In genomic region chr13:35990196-35990595, GRCh38 we compare ENCODE assay signal across 30 cellular contexts.
DNase-seq lines count a peak whose midpoint lies in the region; ATAC-seq, FAIRE-seq and TF ChIP-seq lines count a peak whose summit lies in the region.
"Had no signal": no experiment of that assay in that cellular context is flagged by ENCODE, and none has a peak within 500 bp of the region (broad histone marks: within the 10 kb centered on the region; RNA-seq: fewer than 3 reads in every experiment).

No MANE protein-coding gene starts in this region.

- peaks cover 46% of the 10 kb centered on the region for H3K27me3 Mint-ChIP-seq in osteocyte (ENCODE audit: unreplicated experiment)
- H3K27me3 Mint-ChIP-seq: effector memory CD8-positive, alpha-beta T cell; natural killer cell treated with Interleukin-12 subunit alpha and Interleukin-12 subunit beta and Interleukin-15 and Interleukin-18, amount 100 ng/mL, for 72 hours; stimulated activated memory B cell treated with anti-CD40 and anti-IgM and Interleukin-4, amounts not matched to agents 10 μg/mL and 1 μg/mL and 100 μg/mL, for 72 hours had no signal

- no peak overlapping the region for H3K27ac Mint-ChIP-seq in osteocyte (ENCODE audit: unreplicated experiment)
- H3K27ac Mint-ChIP-seq: effector memory CD8-positive, alpha-beta T cell; natural killer cell treated with Interleukin-12 subunit alpha and Interleukin-12 subunit beta and Interleukin-15 and Interleukin-18, amount 100 ng/mL, for 72 hours; stimulated activated memory B cell treated with anti-CD40 and anti-IgM and Interleukin-4, amounts not matched to agents 10 μg/mL and 1 μg/mL and 100 μg/mL, for 72 hours had no signal

- peaks cover 14% of the 10 kb centered on the region for H3F3A ChIP-seq in SK-N-SH (replicated peaks; ENCODE audit: insufficient read depth)

- H3K4me1 ChIP-seq in SK-N-SH (ENCODE audit: control insufficient read depth in 1 of 2, insufficient read depth in 2 of 2, low read depth in 1 of 2, low read length in 1 of 2), result peaks cover 18 to 27% of the 10 kb centered on the region in 2 experiments
- H3K4me1 ChIP-seq in testis, result no peaks in the 10 kb centered on the region
- H3K4me1 ChIP-seq: BLaER1 had no signal

- no peak for DNase-seq in SK-N-SH
- peak; percentile 36 for DNase-seq in NCI-H69 (lab: John Stamatoyannopoulos, UW)
- no peak for DNase-seq in bronchial epithelial cell (ENCODE audit: low read depth)
- DNase-seq in testis, result peak; percentile 23
- no peak for DNase-seq in NCI-H1092 (lab: John Stamatoyannopoulos, UW)
- DNase-seq in osteocyte (ENCODE audit: extremely low spot score, unreplicated experiment), result no peak
- DNase-seq: activated CD4-positive, alpha-beta T cell treated with anti-CD3 and anti-CD28 coated beads for 1 hour; activated gamma-delta T cell; effector memory CD8-positive, alpha-beta T cell; EL; hippocampal formation; left ventricle myocardium inferior; NCI-H1105; NCI-H345; pancreas; right cardiac atrium; SHP77 treated with DMSO at 0.1 percent for 48 hours; spleen; stimulated activated CD4-positive, alpha-beta T cell treated with anti-CD3 and anti-CD28 coated beads, Interleukin-2, amount 100 ng/mL, for 48 hours; T-helper 1 cell; uterus had no signal

- no peaks in the 10 kb centered on the region for H3K9me3 ChIP-seq in SK-N-SH
- no peaks in the 10 kb centered on the region for H3K9me3 ChIP-seq in testis
- H3K9me3 ChIP-seq: BLaER1, esophagus muscularis mucosa, gastroesophageal sphincter, left ventricle myocardium inferior, pancreas, spleen, uterus had no signal

- no peak overlapping the region for H3K4me3 Mint-ChIP-seq in osteocyte (ENCODE audit: unreplicated experiment)
- H3K4me3 Mint-ChIP-seq: effector memory CD8-positive, alpha-beta T cell; mesothelial cell of epicardium; natural killer cell treated with Interleukin-12 subunit alpha and Interleukin-12 subunit beta and Interleukin-15 and Interleukin-18, amount 100 ng/mL, for 72 hours; stimulated activated memory B cell treated with anti-CD40 and anti-IgM and Interleukin-4, amounts not matched to agents 10 μg/mL and 1 μg/mL and 100 μg/mL, for 72 hours had no signal

- TF ChIP-seq CTCF in SK-N-SH (IDR thresholded peaks at IDR 0.05), result peak; percentile 35
- peak; percentile 6 for TF ChIP-seq CTCF in bronchial epithelial cell (IDR thresholded peaks at IDR 0.05; ENCODE audit: insufficient read depth, low read length, severe bottlenecking)
- TF ChIP-seq CTCF in testis (IDR thresholded peaks at IDR 0.05), result no peak
- no peak for TF ChIP-seq CTCF in osteocyte (IDR thresholded peaks at IDR 0.05)

- H3K27ac ChIP-seq in SK-N-SH (ENCODE audit: low read depth in 2 of 2, low read length in 1 of 2) (no peak overlapping the region), testis (no peak overlapping the region)
- H3K27ac ChIP-seq: BLaER1, coronary artery, esophagus muscularis mucosa, gastroesophageal sphincter, left ventricle myocardium inferior, pancreas, spleen, uterus had no signal

- no peaks in the 10 kb centered on the region for H3K36me3 Mint-ChIP-seq in osteocyte (ENCODE audit: unreplicated experiment)
- H3K36me3 Mint-ChIP-seq: mesothelial cell of epicardium; stimulated activated memory B cell treated with anti-CD40 and anti-IgM and Interleukin-4, amounts not matched to agents 10 μg/mL and 1 μg/mL and 100 μg/mL, for 72 hours had no signal

- no peak overlapping the region for H3K9ac ChIP-seq in SK-N-SH
- H3K9ac ChIP-seq: BLaER1 had no signal

- CTCF ChIA-PET in SK-N-SH (lab: Yijun Ruan, JAX), result interaction anchor here (1.0 kb wide), 1 partner anchor 11 kb away, joined by 5 read pairs; no protein-coding TSS in a partner anchor

- intact Hi-C loops in testis (cut with DNase I; ENCODE audit: low total_unique reads), result no loop called here

- POLR2A ChIA-PET in SK-N-SH (lab: Yijun Ruan, JAX), result no interaction called here

- no peaks in the 10 kb centered on the region for H3K79me2 ChIP-seq in SK-N-SH (ENCODE audit: insufficient read depth)

- no peaks in the 10 kb centered on the region for H3K9me3 Mint-ChIP-seq in osteocyte (ENCODE audit: unreplicated experiment)
- H3K9me3 Mint-ChIP-seq: mesothelial cell of epicardium; stimulated activated memory B cell treated with anti-CD40 and anti-IgM and Interleukin-4, amounts not matched to agents 10 μg/mL and 1 μg/mL and 100 μg/mL, for 72 hours had no signal

- H3K27me3 ChIP-seq in SK-N-SH (ENCODE audit: insufficient read depth) (no peaks in the 10 kb centered on the region), bronchial epithelial cell (ENCODE audit: control insufficient read depth, insufficient read depth, low read length) (peaks cover 2% of the 10 kb centered on the region), testis (no peaks in the 10 kb centered on the region)
- H3K27me3 ChIP-seq: BLaER1, esophagus muscularis mucosa, gastroesophageal sphincter, pancreas, spleen, uterus had no signal

- TF ChIP-seq EP300 in SK-N-SH (IDR thresholded peaks at IDR 0.05; ENCODE audit: borderline replicate concordance in 1 of 2, low read depth in 1 of 2, low read length in 1 of 2), result no peak

- 92% methylated on average over 3 of the region's 3 CpGs for WGBS in SK-N-SH (ENCODE audit: low lambda C conversion rate)
- 83% methylated on average over 3 of the region's 3 CpGs for WGBS in testis, 2 donors

- FAIRE-seq in bronchial epithelial cell (lab: Jason Lieb, UNC), result no peak
- FAIRE-seq: pancreas had no signal

- TF ChIP-seq RAD21 in SK-N-SH (IDR thresholded peaks at IDR 0.05; ENCODE audit: low read length), result no peak

- H3K4me3 ChIP-seq in SK-N-SH (ENCODE audit: low read depth in 2 of 2, low read length in 1 of 2) (no peak overlapping the region), bronchial epithelial cell (ENCODE audit: low read depth, low read length) (no peak overlapping the region), testis (no peak overlapping the region)
- H3K4me3 ChIP-seq: BLaER1, coronary artery, esophagus muscularis mucosa, gastroesophageal sphincter, left ventricle myocardium inferior, pancreas, spleen, uterus had no signal

- TF ChIP-seq POLR2A in testis (IDR thresholded peaks at IDR 0.05), result no peak

- H4K20me1 ChIP-seq in SK-N-SH (ENCODE audit: insufficient read depth), result no peaks in the 10 kb centered on the region
- H4K20me1 ChIP-seq: BLaER1 had no signal

- ATAC-seq in SK-N-SH treated with all-trans-retinoic acid at 6 μM for 48 hours, result no peak
- ATAC-seq in HG02571 (IDR thresholded peaks at IDR 0.05; ENCODE audit: unreplicated experiment), result no peak
- ATAC-seq: effector memory CD8-positive, alpha-beta T cell; gastroesophageal sphincter; natural killer cell treated with Interleukin-12 subunit alpha and Interleukin-12 subunit beta and Interleukin-15 and Interleukin-18, amount 100 ng/mL, for 72 hours; pancreas; right cardiac atrium; stimulated activated memory B cell treated with anti-CD40 and anti-IgM and Interleukin-4, amounts not matched to agents 10 μg/mL and 1 μg/mL and 100 μg/mL, for 72 hours had no signal

- H3K4me2 ChIP-seq in SK-N-SH, result no peak overlapping the region
- H3K4me2 ChIP-seq: BLaER1 had no signal

- H3K36me3 ChIP-seq in SK-N-SH (replicated peaks in 1 of 2; ENCODE audit: control insufficient read depth in 1 of 2, insufficient read depth in 2 of 2, low read length in 1 of 2), result no peaks in the 10 kb centered on the region
- H3K36me3 ChIP-seq in bronchial epithelial cell (ENCODE audit: control insufficient read depth, insufficient read depth, low read length), result no peaks in the 10 kb centered on the region
- no peaks in the 10 kb centered on the region for H3K36me3 ChIP-seq in testis (ENCODE audit: low read depth, missing control alignments)
- H3K36me3 ChIP-seq: BLaER1, esophagus muscularis mucosa, gastroesophageal sphincter, left ventricle myocardium inferior, pancreas, spleen, uterus had no signal

- no peaks in the 10 kb centered on the region for H3K9me2 ChIP-seq in SK-N-SH

- no peak overlapping the region for H2AFZ ChIP-seq in SK-N-SH (ENCODE audit: low read depth)

- H3K4me1 Mint-ChIP-seq in osteocyte (ENCODE audit: unreplicated experiment), result peaks cover 15% of the 10 kb centered on the region
- H3K4me1 Mint-ChIP-seq: stimulated activated memory B cell treated with anti-CD40 and anti-IgM and Interleukin-4, amounts not matched to agents 10 μg/mL and 1 μg/mL and 100 μg/mL, for 72 hours had no signal

TF ChIP-seq in SK-N-SH, 30 proteins besides CTCF, POLR2A, EP300 and RAD21 (continues in another document):
- TF ChIP-seq RXRA (IDR thresholded peaks at IDR 0.05; ENCODE audit: borderline replicate concordance, low read depth) (no peak), MEF2A (IDR thresholded peaks at IDR 0.05; ENCODE audit: borderline replicate concordance, low read depth) (no peak)
- TF ChIP-seq, protein P1, sequence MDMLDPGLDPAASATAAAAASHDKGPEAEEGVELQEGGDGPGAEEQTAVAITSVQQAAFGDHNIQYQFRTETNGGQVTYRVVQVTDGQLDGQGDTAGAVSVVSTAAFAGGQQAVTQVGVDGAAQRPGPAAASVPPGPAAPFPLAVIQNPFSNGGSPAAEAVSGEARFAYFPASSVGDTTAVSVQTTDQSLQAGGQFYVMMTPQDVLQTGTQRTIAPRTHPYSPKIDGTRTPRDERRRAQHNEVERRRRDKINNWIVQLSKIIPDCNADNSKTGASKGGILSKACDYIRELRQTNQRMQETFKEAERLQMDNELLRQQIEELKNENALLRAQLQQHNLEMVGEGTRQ (IDR thresholded peaks at IDR 0.05; ENCODE audit: borderline replicate concordance, low read depth, low read length), result no peak

TF ChIP-seq in SK-N-SH treated with all-trans-retinoic acid at 6 μM for 48 hours, 23 proteins besides CTCF, POLR2A, EP300 and RAD21:
- TF ChIP-seq ZFP30 (CRISPR knock-in tag; IDR thresholded peaks at IDR 0.05), result no peak
- no peak for TF ChIP-seq GLIS3 (CRISPR knock-in tag; IDR thresholded peaks at IDR 0.05)

Comparison
In these comparisons a context has a peak if more than half of its experiments do, and no peak if none do; other contexts are left out.
1. DNase-seq: peak in NCI-H69 (single experiment) and testis (single experiment); none in SK-N-SH (single experiment), bronchial epithelial cell (single experiment), NCI-H1092 (single experiment) and osteocyte (single experiment).
2. CTCF ChIP-seq: peak in SK-N-SH (single experiment) and bronchial epithelial cell (single experiment); none in testis (0 of 3) and osteocyte (single experiment).